Comparison of ENCODE assay signal across 8 cellular contexts in genomic region chr16:58684354-58685083, GRCh38. TPM values are rescaled to one million over a fixed set of nuclear protein-coding genes. Genes with fewer than 3 reads are reported as not detected.
DNase-seq lines count a peak whose midpoint lies in the region; ATAC-seq and TF ChIP-seq lines count a peak whose summit lies in the region.

A gene with protein sequence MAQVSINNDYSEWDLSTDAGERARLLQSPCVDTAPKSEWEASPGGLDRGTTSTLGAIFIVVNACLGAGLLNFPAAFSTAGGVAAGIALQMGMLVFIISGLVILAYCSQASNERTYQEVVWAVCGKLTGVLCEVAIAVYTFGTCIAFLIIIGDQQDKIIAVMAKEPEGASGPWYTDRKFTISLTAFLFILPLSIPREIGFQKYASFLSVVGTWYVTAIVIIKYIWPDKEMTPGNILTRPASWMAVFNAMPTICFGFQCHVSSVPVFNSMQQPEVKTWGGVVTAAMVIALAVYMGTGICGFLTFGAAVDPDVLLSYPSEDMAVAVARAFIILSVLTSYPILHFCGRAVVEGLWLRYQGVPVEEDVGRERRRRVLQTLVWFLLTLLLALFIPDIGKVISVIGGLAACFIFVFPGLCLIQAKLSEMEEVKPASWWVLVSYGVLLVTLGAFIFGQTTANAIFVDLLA (minus strand): TSS chr16:58684770. CDS start chr16:58680126, 4,644 bp downstream.

- H4K20me1 ChIP-seq in PC-3 (ENCODE audit: low read length): no peaks in the 10 kb centered on the region

- TSS peak; percentile 58 for BruUV-seq in PC-3 (replicated peaks; lab: Mats Ljungman, UMichigan)

- peak within 1 kb of the TSS; percentile 91 for H3K4me2 ChIP-seq in PC-3 (ENCODE audit: low read length)

- H3K9me3 ChIP-seq in PC-3 (ENCODE audit: low read length) (no peaks in the 10 kb centered on the region), muscle layer of colon (ENCODE audit: low read length) (no peaks in the 10 kb centered on the region)

- no peaks in the 10 kb centered on the region for H3K27me3 Mint-ChIP-seq in activated T-cell treated with anti-CD3 and anti-CD28 coated beads, Interleukin-2, amount 50 U/mL, for 24 hours

- H3K27ac ChIP-seq in HL-60 (replicated peaks) (peak within 1 kb of the TSS; percentile 70), PC-3 (ENCODE audit: low read length) (0 out of 2 replicates have a peak within 1 kb of the TSS, but pooled peaks have one; percentile 2), muscle layer of colon (ENCODE audit: low read depth, low read length) (peak within 1 kb of the TSS; percentile 72)

- peak within 1 kb of the TSS; percentile 94 for H3K4me3 Mint-ChIP-seq in activated T-cell treated with anti-CD3 and anti-CD28 coated beads, Interleukin-2, amount 50 U/mL, for 24 hours

- no peaks in the 10 kb centered on the region for H3F3A ChIP-seq in PC-3 (ENCODE audit: low read length, unreplicated experiment)

- ATAC-seq in GM19463 (IDR thresholded peaks at IDR 0.05; ENCODE audit: unreplicated experiment) (peak; percentile 99), PC-3 (peak; percentile 99), esophagus mucosa (peak; percentile 84)

- CTCF ChIA-PET in PC-3 (lab: Charles Lee): interaction anchor here (0.8 to 1.9 kb wide), 2 partner anchors 23 to 72 kb away, joined by 3 to 11 read pairs; no protein-coding TSS in a partner anchor

- intact Hi-C loops in PC-3 (cut with micrococcal nuclease): loop anchor here (10.0 kb wide), 1 partner anchor 50 kb away; the partner anchor contains the start of gene GOT2

- POLR2A ChIA-PET in PC-3 (lab: Charles Lee; ENCODE audit: unreplicated experiment): no interaction called here

- H3K4me3 ChIP-seq in HL-60 (replicated peaks; ENCODE audit: insufficient read depth, low read length): peak within 1 kb of the TSS; percentile 73
- H3K4me3 ChIP-seq in PC-3 (ENCODE audit: low read length): peak within 1 kb of the TSS; percentile 78
- H3K4me3 ChIP-seq in muscle layer of colon (ENCODE audit: low read depth in 1 of 2, low read length in 2 of 2): peak within 1 kb of the TSS; percentile 88 to 98

- H3K4me1 Mint-ChIP-seq in activated T-cell treated with anti-CD3 and anti-CD28 coated beads, Interleukin-2, amount 50 U/mL, for 24 hours (ENCODE audit: low read depth): peaks cover 19% of the 10 kb centered on the region

- H3K9me3 Mint-ChIP-seq in activated T-cell treated with anti-CD3 and anti-CD28 coated beads, Interleukin-2, amount 50 U/mL, for 24 hours: no peaks in the 10 kb centered on the region

- H3K27me3 ChIP-seq in HL-60 (ENCODE audit: insufficient read depth, poor library complexity, severe bottlenecking): no peaks in the 10 kb centered on the region
- no peaks in the 10 kb centered on the region for H3K27me3 ChIP-seq in PC-3 (ENCODE audit: low read length)
- no peaks in the 10 kb centered on the region for H3K27me3 ChIP-seq in muscle layer of colon (ENCODE audit: control insufficient read depth in 1 of 2, insufficient read depth in 2 of 2, low read length in 2 of 2)

- peak within 1 kb of the TSS; percentile 92 for H3K27ac Mint-ChIP-seq in activated T-cell treated with anti-CD3 and anti-CD28 coated beads, Interleukin-2, amount 50 U/mL, for 24 hours

- H3K79me2 ChIP-seq in PC-3 (ENCODE audit: low read length): peaks cover 6% of the 10 kb centered on the region

- peaks cover 14% of the 10 kb centered on the region for H3K4me1 ChIP-seq in PC-3 (ENCODE audit: insufficient read depth, low read length)
- peaks cover 10% of the 10 kb centered on the region for H3K4me1 ChIP-seq in muscle layer of colon (ENCODE audit: insufficient read depth, low read length)

- H3K36me3 ChIP-seq in PC-3 (ENCODE audit: low read depth, low read length): no peaks in the 10 kb centered on the region
- H3K36me3 ChIP-seq in muscle layer of colon (ENCODE audit: insufficient read depth, low read length): peaks cover 5% of the 10 kb centered on the region

- H3K36me3 Mint-ChIP-seq in activated T-cell treated with anti-CD3 and anti-CD28 coated beads, Interleukin-2, amount 50 U/mL, for 24 hours (ENCODE audit: low read depth): peaks cover 13% of the 10 kb centered on the region

- H3K9ac ChIP-seq in PC-3 (ENCODE audit: low read length): peak within 1 kb of the TSS; percentile 75
- peak within 1 kb of the TSS; percentile 85 for H3K9ac ChIP-seq in muscle layer of colon (ENCODE audit: low read length)

- peak within 1 kb of the TSS; percentile 90 for H2AFZ ChIP-seq in PC-3 (ENCODE audit: low read length)

- DNase-seq in COR-L47 (lab: John Stamatoyannopoulos, UW) (peak; percentile 48), HL-60 (ENCODE audit: low read depth in 1 of 2, low spot score in 1 of 2) (peak; percentile 51 to 76), PC-3 (peak; percentile 73)
- DNase-seq in activated T-cell treated with anti-CD3 and anti-CD28 coated beads, Interleukin-2, amount 50 U/mL, for 24 hours: peak; percentile 83
- peak; percentile 28 to 51 for DNase-seq in stimulated activated CD8-positive, alpha-beta memory T cell treated with anti-CD3 and anti-CD28 coated beads, Interleukin-7, amount 100 ng/mL, for 1 hour (ENCODE audit: low read depth in 2 of 2)

- no peaks in the 10 kb centered on the region for H3K9me2 ChIP-seq in PC-3 (replicated peaks; ENCODE audit: low read length)

- TF ChIP-seq CTCF in HL-60 (IDR thresholded peaks at IDR 0.05; ENCODE audit: insufficient read depth, low read length) (no peak), PC-3 (conservative IDR thresholded peaks at IDR 0.05; ENCODE audit: low read depth, low read length) (no peak)

RNA-seq across cellular contexts. Expression of the gene that starts here (rescaled TPM):
- 4.0 and 7.3 TPM in 2 replicates for total RNA-seq in PC-3 (2014; rRNA removed)
- total RNA-seq in esophagus mucosa: 7.5 TPM

Comparison
In these comparisons a context has a peak if more than half of its experiments do, and no peak if none do; other contexts are left out.
1. Peak in every context shown above with its lines: DNase-seq, ATAC-seq, H3K4me3 ChIP-seq and H3K27ac ChIP-seq.
2. H3K27ac ChIP-seq: peak in every context shown above with its lines; median percentile 72 in muscle layer of colon; 70 in HL-60; 2 in PC-3.